In genomic region chr9:86867658-86868313, GRCh38 we compare ENCODE assay signal across 18 cellular contexts.
DNase-seq lines count a peak whose midpoint lies in the region; ATAC-seq and TF ChIP-seq lines count a peak whose summit lies in the region.
"Had no signal": no experiment of that assay in that cellular context is flagged by ENCODE, and none has a peak within 500 bp of the region (broad histone marks: within the 10 kb centered on the region; RNA-seq: fewer than 3 reads in every experiment).

No MANE protein-coding gene starts in this region.

- H3K4me1 ChIP-seq in BLaER1 treated with 17β-estradiol and CSF1 and Interleukin-3, amounts not matched to agents 10 nM and 100 nM, result peaks cover 23 to 71% (median 37%) of the 10 kb centered on the region in 10 experiments
- peaks cover 6% of the 10 kb centered on the region for H3K4me1 ChIP-seq in body of pancreas

- ATAC-seq in body of pancreas (peak; percentile 30), GM19324 (IDR thresholded peaks at IDR 0.05; ENCODE audit: low FRiP score, unreplicated experiment) (no peak), HG03565 (IDR thresholded peaks at IDR 0.05; ENCODE audit: unreplicated experiment) (no peak)
- ATAC-seq: activated CD4-positive, CD25-positive, alpha-beta regulatory T cell treated with anti-CD3 and anti-CD28 coated beads, Interleukin-2, amount 50 U/mL, for 24 hours; Right ventricle myocardium inferior; sciatic nerve had no signal

- TF ChIP-seq CTCF in body of pancreas (IDR thresholded peaks at IDR 0.05), result no peak

- H4K20me1 ChIP-seq in BLaER1 treated with 17β-estradiol and CSF1 and Interleukin-3, amounts not matched to agents 10 nM and 100 nM, result no peaks in the 10 kb centered on the region

- H3K9me3 ChIP-seq in BLaER1 treated with 17β-estradiol and CSF1 and Interleukin-3, amounts not matched to agents 10 nM and 100 nM (replicated peaks in 1 of 11), result peaks cover 0 to 3% (median 0%) of the 10 kb centered on the region in 11 experiments; a peak in 3 of 22 replicates
- H3K9me3 ChIP-seq in body of pancreas, result no peaks in the 10 kb centered on the region
- H3K9me3 ChIP-seq: esophagus squamous epithelium had no signal

- intact Hi-C loops in body of pancreas (cut with DNase I), result no loop called here

- H3K27me3 ChIP-seq in BLaER1 treated with 17β-estradiol and CSF1 and Interleukin-3, amounts not matched to agents 10 nM and 100 nM, result no peaks in the 10 kb centered on the region
- no peaks in the 10 kb centered on the region for H3K27me3 ChIP-seq in body of pancreas
- H3K27me3 ChIP-seq: esophagus squamous epithelium had no signal

- TF ChIP-seq POLR2A in body of pancreas (IDR thresholded peaks at IDR 0.05), result no peak

- peak overlapping the region; percentile 47 to 76 (median 69) for H3K9ac ChIP-seq in BLaER1 treated with 17β-estradiol and CSF1 and Interleukin-3, amounts not matched to agents 10 nM and 100 nM

- WGBS in body of pancreas, 2 donors, result 48 to 51% methylated on average over 6 of the region's 6 CpGs

- DNase-seq in HT-29 (ENCODE audit: low spot score) (peak; percentile 37), body of pancreas (peak; percentile 26 to 55 (median 46)), left kidney (ENCODE audit: low read depth, low spot score) (peak; percentile 52), OCI-M1 (lab: John Stamatoyannopoulos, UW) (no peak)
- DNase-seq in activated CD4-positive, alpha-beta T cell treated with anti-CD3 and anti-CD28 coated beads, Interleukin-2, amount 50 U/mL, for 1 hour, result no peak
- DNase-seq: activated effector memory CD4-positive, alpha-beta T cell treated with Interleukin-2 at 50 U/mL for 16 hours; amniotic stem cell; esophagus squamous epithelium; IMR-90; midbrain; stimulated activated CD4-positive, alpha-beta T cell treated with anti-CD3 and anti-CD28 coated beads, Interleukin-2, amount 100 ng/mL, for 48 hours; T-helper 2 cell had no signal

- peak overlapping the region in 1 of 10 experiments; percentile 9; a peak in 2 of 20 replicates for H3K4me3 ChIP-seq in BLaER1 treated with 17β-estradiol and CSF1 and Interleukin-3, amounts not matched to agents 10 nM and 100 nM
- no peak overlapping the region for H3K4me3 ChIP-seq in body of pancreas
- H3K4me3 ChIP-seq: esophagus squamous epithelium had no signal

- peak overlapping the region; percentile 71 to 90 (median 81) for H3K4me2 ChIP-seq in BLaER1 treated with 17β-estradiol and CSF1 and Interleukin-3, amounts not matched to agents 10 nM and 100 nM

- peak overlapping the region; percentile 75 to 91 (median 86) for H3K27ac ChIP-seq in BLaER1 treated with 17β-estradiol and CSF1 and Interleukin-3, amounts not matched to agents 10 nM and 100 nM
- H3K27ac ChIP-seq in body of pancreas, result no peak overlapping the region
- H3K27ac ChIP-seq: esophagus squamous epithelium had no signal

- no peaks in the 10 kb centered on the region for H3K36me3 ChIP-seq in BLaER1 treated with 17β-estradiol and CSF1 and Interleukin-3, amounts not matched to agents 10 nM and 100 nM
- H3K36me3 ChIP-seq in body of pancreas (replicated peaks in 1 of 2; ENCODE audit: insufficient read depth in 1 of 2, low read depth in 2 of 2), result no peaks in the 10 kb centered on the region
- H3K36me3 ChIP-seq: esophagus squamous epithelium had no signal

Comparison
In these comparisons a context has a peak if more than half of its experiments do, and no peak if none do; other contexts are left out.
1. H3K27ac ChIP-seq: peak in BLaER1 treated with 17β-estradiol and CSF1 and Interleukin-3, amounts not matched to agents 10 nM and 100 nM (11 of 11); none in body of pancreas (0 of 4).
2. DNase-seq: peak in HT-29 (single experiment), body of pancreas (4 of 4) and left kidney (single experiment); none in activated CD4-positive, alpha-beta T cell treated with anti-CD3 and anti-CD28 coated beads, Interleukin-2, amount 50 U/mL, for 1 hour (single experiment) and OCI-M1 (single experiment).